Comparison of ENCODE assay signal across 1 cellular context in genomic region chr17:10460062-10460461, GRCh38.
TF ChIP-seq lines count a peak whose summit lies in the region.

No MANE protein-coding gene starts in this region.

TF ChIP-seq in GM23338, 12 proteins besides CTCF, POLR2A, EP300 and RAD21 (continued from another document):
- no peak for TF ChIP-seq POLR2AphosphoS5 (IDR thresholded peaks at IDR 0.05; ENCODE audit: low read depth)
- no peak for TF ChIP-seq CREB1 (CRISPR knock-in tag; IDR thresholded peaks at IDR 0.05; ENCODE audit: low read depth)
- TF ChIP-seq NANOG (IDR thresholded peaks at IDR 0.05; ENCODE audit: borderline replicate concordance): no peak
- TF ChIP-seq ZNF462 (CRISPR knock-in tag; IDR thresholded peaks at IDR 0.05): no peak
- TF ChIP-seq REST (IDR thresholded peaks at IDR 0.05; ENCODE audit: unreplicated experiment): no peak
